ENCODE assay signal across 29 cellular contexts in the genomic region with DNA sequence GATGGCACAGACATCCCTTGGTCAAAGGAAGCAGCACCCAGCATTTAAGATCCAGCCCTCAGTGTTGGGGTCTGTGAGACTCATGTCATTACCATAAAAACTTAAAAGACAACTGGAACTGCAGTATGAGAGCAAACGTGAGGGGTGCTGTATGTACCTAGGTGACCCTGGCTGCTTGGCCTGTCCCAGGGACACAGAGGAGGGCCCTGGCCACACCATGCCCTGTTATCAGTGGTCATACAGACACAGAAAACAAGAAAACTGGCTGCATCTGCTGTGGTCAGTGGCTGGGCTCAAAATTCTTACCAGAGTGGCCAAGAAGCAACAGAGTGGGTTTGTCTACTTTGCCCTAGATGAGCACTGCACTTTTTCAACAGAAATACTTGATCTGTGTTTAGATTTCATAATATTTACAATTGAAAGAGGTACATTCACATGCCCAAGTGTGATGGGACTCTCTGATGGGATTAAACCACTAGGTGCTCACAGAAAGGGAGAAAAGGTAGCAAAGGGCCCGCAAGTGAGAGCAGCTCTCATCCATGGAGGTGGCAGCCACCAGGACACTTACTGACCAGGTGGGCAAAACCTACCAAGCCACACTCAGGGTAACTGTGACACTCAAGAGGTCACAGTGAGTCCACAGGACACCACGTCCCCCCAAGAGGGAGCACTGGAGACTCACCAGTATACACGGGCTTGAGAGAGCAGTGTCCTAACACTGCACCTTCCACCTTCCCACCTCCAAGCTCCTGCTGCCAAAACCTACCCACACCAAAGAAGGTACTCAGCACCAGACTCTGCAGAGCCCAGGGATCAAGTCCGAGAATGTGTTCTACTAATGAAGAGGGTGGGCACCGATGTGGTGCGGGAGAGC.
A peak's percentile ranks its signal among the peaks of the same experiment; 100 is the strongest.
DNase-seq lines count a peak whose midpoint lies in the region; ATAC-seq, FAIRE-seq and TF ChIP-seq lines count a peak whose summit lies in the region.
"Had no signal": no experiment of that assay in that cellular context is flagged by ENCODE, and none has a peak within 500 bp of the region (broad histone marks: within the 10 kb centered on the region; RNA-seq: fewer than 3 reads in every experiment).

No MANE protein-coding gene starts in this region.

- POLR2A ChIA-PET in K562 (lab: Yijun Ruan, JAX): no interaction called here

- H3K4me3 ChIP-seq in right atrium auricular region (no peak overlapping the region), right cardiac atrium (ENCODE audit: low read length) (no peak overlapping the region), K562 (no peak overlapping the region), testis (no peak overlapping the region)
- H3K4me3 ChIP-seq: dorsolateral prefrontal cortex, GM23338, hepatocyte, lower lobe of right lung, right lobe of liver, upper lobe of right lung had no signal

- H3K9me3 ChIP-seq in right atrium auricular region (no peaks in the 10 kb centered on the region), right cardiac atrium (ENCODE audit: control insufficient read depth, low read length) (no peaks in the 10 kb centered on the region), K562 (replicated peaks; ENCODE audit: control insufficient read depth, insufficient read depth, low read depth, low read length) (no peaks in the 10 kb centered on the region), testis (no peaks in the 10 kb centered on the region)
- H3K9me3 ChIP-seq: lower lobe of right lung, right lobe of liver, upper lobe of right lung had no signal

- in situ Hi-C loops in K562 (cut with MboI): no loop called here

- H3K36me3 ChIP-seq in right atrium auricular region: peaks cover 39% of the 10 kb centered on the region
- peaks cover 58% of the 10 kb centered on the region; the same call in 2 of the 3 replicates for H3K36me3 ChIP-seq in K562 (ENCODE audit: control insufficient read depth, insufficient read depth, low read length)
- H3K36me3 ChIP-seq in testis (ENCODE audit: low read depth, missing control alignments): no peaks in the 10 kb centered on the region

- H3K79me2 ChIP-seq in K562 (ENCODE audit: control insufficient read depth, insufficient read depth, low read length): no peaks in the 10 kb centered on the region
- H3K79me2 ChIP-seq: hepatocyte had no signal

- H3K4me1 ChIP-seq in right atrium auricular region (peaks cover 0 to 21% of the 10 kb centered on the region in 2 donors), right cardiac atrium (ENCODE audit: control insufficient read depth, insufficient read depth, low read length) (peaks cover 5% of the 10 kb centered on the region), K562 (replicated peaks in 1 of 2; ENCODE audit: control insufficient read depth in 2 of 2, insufficient read depth in 2 of 2, low read length in 2 of 2) (no peaks in the 10 kb centered on the region), testis (no peaks in the 10 kb centered on the region)
- H3K4me1 ChIP-seq: lower lobe of right lung, right lobe of liver had no signal

- peak; percentile 28 for DNase-seq in right atrium auricular region (ENCODE audit: low spot score)
- DNase-seq in right cardiac atrium: no peak
- DNase-seq in K562 (ENCODE audit: extremely low read depth in 1 of 4, low spot score in 3 of 4): no peak
- DNase-seq in islet precursor cell: peak; percentile 37
- DNase-seq in testis: peak; percentile 9
- DNase-seq in HuH-7 (ENCODE audit: low spot score): no peak
- no peak for DNase-seq in NCI-H2029 treated with DMSO at 0.1 percent for 48 hours (lab: John Stamatoyannopoulos, UW)
- DNase-seq: activated CD4-positive, alpha-beta T cell treated with anti-CD3 and anti-CD28 coated beads, Interleukin-2, amount 50 U/mL, for 48 hours; activated CD4-positive, CD25-positive, alpha-beta regulatory T cell treated with anti-CD3 and anti-CD28 coated beads, Interleukin-2, amount 50 U/mL, for 72 hours; activated gamma-delta T cell; COR-L47; lower lobe of right lung; MV-4-11; NCI-H1436; NCI-H446 treated with DMSO at 0.1 percent for 48 hours; NCI-H774; posterior cingulate gyrus; SIG-M5; stimulated activated CD4-positive, alpha-beta T cell treated with anti-CD3 and anti-CD28 coated beads, Interleukin-12 subunit alpha, Interleukin-12 subunit beta, amount 100 ng/mL, for 4 hours; stimulated activated CD4-positive, alpha-beta T cell treated with anti-CD3 and anti-CD28 coated beads, Interleukin-2, amount 100 ng/mL, for 48 hours; substantia nigra; upper lobe of right lung had no signal

- TF ChIP-seq POLR2A in K562 (conservative IDR thresholded peaks at IDR 0.05) (no peak), testis (IDR thresholded peaks at IDR 0.05) (no peak)

- TF ChIP-seq EP300 in K562 (IDR thresholded peaks at IDR 0.05; ENCODE audit: low read length): no peak

- 96% methylated on average over 7 of the region's 7 CpGs for WGBS in right cardiac atrium
- 75% methylated on average over 7 of the region's 7 CpGs for WGBS in K562 (ENCODE audit: insufficient coverage, low coverage, missing lambda C conversion rate)
- WGBS in testis, 2 donors: 85 to 96% methylated on average over 3 to 7 of the region's 7 CpGs

- no peak overlapping the region for H3K4me2 ChIP-seq in K562 (ENCODE audit: insufficient read depth, low read length)
- H3K4me2 ChIP-seq: GM23338, hepatocyte had no signal

- BruUV-seq in K562 (replicated peaks; lab: Mats Ljungman, UMichigan): no TSS peak

- TF ChIP-seq RAD21 in K562 (CRISPR knock-in tag; conservative IDR thresholded peaks at IDR 0.05 in 1 of 2, IDR thresholded peaks at IDR 0.05 in 1 of 2): no peak

- CTCF ChIA-PET in K562 (lab: Yijun Ruan, JAX; ENCODE audit: low intra/inter-chr PET ratio): no interaction called here

- no peak overlapping the region for H3K27ac ChIP-seq in right atrium auricular region
- no peak overlapping the region for H3K27ac ChIP-seq in right cardiac atrium (ENCODE audit: low read length)
- H3K27ac ChIP-seq in K562 (ENCODE audit: extremely low read depth, low read depth, low read length): no peak overlapping the region
- no peak overlapping the region for H3K27ac ChIP-seq in testis
- H3K27ac ChIP-seq: dorsolateral prefrontal cortex, hepatocyte, lower lobe of right lung, right lobe of liver, upper lobe of right lung had no signal

- no peak overlapping the region for H3K9ac ChIP-seq in K562 (ENCODE audit: insufficient read depth in 1 of 2, low read depth in 2 of 2, low read length in 2 of 2)

- H2AFZ ChIP-seq in K562 (ENCODE audit: low read depth, low read length): no peak overlapping the region
- H2AFZ ChIP-seq: GM23338, hepatocyte had no signal

- H3K9me1 ChIP-seq in K562 (ENCODE audit: control insufficient read depth, insufficient read depth, low read length): no peaks in the 10 kb centered on the region

- intact Hi-C loops in right cardiac atrium (cut with DNase I): no loop called here
- intact Hi-C loops in K562 (cut with micrococcal nuclease): no loop called here
- intact Hi-C loops in testis (cut with DNase I; ENCODE audit: low total_unique reads): no loop called here

- TF ChIP-seq CTCF in right atrium auricular region (IDR thresholded peaks at IDR 0.05): no peak
- no peak for TF ChIP-seq CTCF in K562 (IDR thresholded peaks at IDR 0.05 in 2 of 3, conservative IDR thresholded peaks at IDR 0.05 in 1 of 3; ENCODE audit: insufficient read depth in 2 of 3, low read depth in 1 of 3, low read length in 3 of 3)
- no peak for TF ChIP-seq CTCF in testis (IDR thresholded peaks at IDR 0.05)

- H3K27me3 ChIP-seq in right atrium auricular region: no peaks in the 10 kb centered on the region
- no peaks in the 10 kb centered on the region for H3K27me3 ChIP-seq in right cardiac atrium (ENCODE audit: control insufficient read depth, insufficient read depth)
- no peaks in the 10 kb centered on the region for H3K27me3 ChIP-seq in K562 (ENCODE audit: control insufficient read depth in 2 of 2, insufficient read depth in 2 of 2, low read length in 2 of 2)
- no peaks in the 10 kb centered on the region for H3K27me3 ChIP-seq in testis
- H3K27me3 ChIP-seq: dorsolateral prefrontal cortex, hepatocyte, right lobe of liver, upper lobe of right lung had no signal

- peaks cover 5% of the 10 kb centered on the region; the same call in 1 of the 2 replicates for H4K20me1 ChIP-seq in K562 (replicated peaks; ENCODE audit: control insufficient read depth, insufficient read depth, low read length)

- no peak for FAIRE-seq in K562 (lab: Jason Lieb, UNC)
- FAIRE-seq: endothelial cell of umbilical vein, RCC 7860 had no signal

- ATAC-seq in right cardiac atrium (no peak), K562 (peak; percentile 33; the same call in 2 of the 3 replicates), GM21447 (IDR thresholded peaks at IDR 0.05; ENCODE audit: unreplicated experiment) (no peak)
- ATAC-seq: GM23338, lower lobe of right lung, right lobe of liver, upper lobe of right lung had no signal

TF ChIP-seq in K562, 482 proteins besides CTCF, POLR2A, EP300 and RAD21:
- no peak for TF ChIP-seq CHD4 (IDR thresholded peaks at IDR 0.05; ENCODE audit: insufficient read depth, insufficient replicate concordance, low read depth, low read length, poor library complexity, severe bottlenecking)
- no peak for TF ChIP-seq HMGN3 (IDR thresholded peaks at IDR 0.05; ENCODE audit: borderline replicate concordance, extremely low read depth, insufficient read length, low read depth, low read length)
- TF ChIP-seq, protein P1, sequence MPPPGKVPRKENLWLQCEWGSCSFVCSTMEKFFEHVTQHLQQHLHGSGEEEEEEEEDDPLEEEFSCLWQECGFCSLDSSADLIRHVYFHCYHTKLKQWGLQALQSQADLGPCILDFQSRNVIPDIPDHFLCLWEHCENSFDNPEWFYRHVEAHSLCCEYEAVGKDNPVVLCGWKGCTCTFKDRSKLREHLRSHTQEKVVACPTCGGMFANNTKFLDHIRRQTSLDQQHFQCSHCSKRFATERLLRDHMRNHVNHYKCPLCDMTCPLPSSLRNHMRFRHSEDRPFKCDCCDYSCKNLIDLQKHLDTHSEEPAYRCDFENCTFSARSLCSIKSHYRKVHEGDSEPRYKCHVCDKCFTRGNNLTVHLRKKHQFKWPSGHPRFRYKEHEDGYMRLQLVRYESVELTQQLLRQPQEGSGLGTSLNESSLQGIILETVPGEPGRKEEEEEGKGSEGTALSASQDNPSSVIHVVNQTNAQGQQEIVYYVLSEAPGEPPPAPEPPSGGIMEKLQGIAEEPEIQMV (tag; conservative IDR thresholded peaks at IDR 0.05; ENCODE audit: low read depth): no peak
- no peak for TF ChIP-seq HDAC3 (IDR thresholded peaks at IDR 0.05; ENCODE audit: borderline replicate concordance, partially characterized antibody)
- no peak for TF ChIP-seq ZNF75A (CRISPR knock-in tag; IDR thresholded peaks at IDR 0.05)
- no peak for TF ChIP-seq ZNF146 (CRISPR knock-in tag; IDR thresholded peaks at IDR 0.05; ENCODE audit: unreplicated experiment)
- no peak for TF ChIP-seq ZNF165 (CRISPR knock-in tag; IDR thresholded peaks at IDR 0.05; ENCODE audit: borderline replicate concordance)
- TF ChIP-seq FOXK2 (conservative IDR thresholded peaks at IDR 0.05 in 1 of 2, IDR thresholded peaks at IDR 0.05 in 1 of 2; ENCODE audit: low read depth in 2 of 2): no peak
- TF ChIP-seq FOXJ2 (tag; IDR thresholded peaks at IDR 0.05): no peak
- TF ChIP-seq, protein P2, sequence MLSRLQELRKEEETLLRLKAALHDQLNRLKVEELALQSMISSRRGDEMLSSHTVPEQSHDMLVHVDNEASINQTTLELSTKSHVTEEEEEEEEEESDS (CRISPR knock-in tag; IDR thresholded peaks at IDR 0.05): no peak
- no peak for TF ChIP-seq CBFB (CRISPR knock-in tag; IDR thresholded peaks at IDR 0.05)
TF ChIP-seq in K562: peak in this region for 0.

Comparison
In these comparisons a context has a peak if more than half of its experiments do, and no peak if none do; other contexts are left out.
1. DNase-seq: peak in right atrium auricular region (single experiment), islet precursor cell (single experiment) and testis (single experiment); none in right cardiac atrium (0 of 3), K562 (0 of 4), HuH-7 (single experiment) and NCI-H2029 treated with DMSO at 0.1 percent for 48 hours (single experiment).